In the genomic region with DNA sequence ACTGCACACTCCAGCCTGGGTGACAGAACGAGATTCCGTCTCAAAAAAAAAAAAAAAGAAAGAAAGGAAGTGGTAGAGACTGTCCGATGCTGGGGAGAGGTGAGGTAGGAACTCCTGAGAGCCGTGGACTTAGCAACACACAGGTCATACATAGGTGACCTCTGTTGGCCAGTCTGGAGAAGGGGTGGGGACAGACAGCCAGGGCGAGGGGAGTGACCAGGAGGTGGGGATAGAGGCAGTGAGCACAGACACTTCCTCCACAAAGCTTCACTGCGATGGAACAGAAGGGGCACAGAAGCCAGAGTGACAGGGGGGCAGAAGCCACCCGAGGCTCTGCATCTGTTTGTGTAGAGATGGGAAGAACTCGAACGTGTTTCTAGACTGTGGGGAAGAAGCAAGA, we compare ENCODE assay signal across 1 cellular context.
TF ChIP-seq lines count a peak whose summit lies in the region.

No MANE protein-coding gene starts in this region.

TF ChIP-seq in liver, 16 proteins besides CTCF, POLR2A, EP300 and RAD21 (continued from another document):
- no peak for TF ChIP-seq ZBTB33 (IDR thresholded peaks at IDR 0.05)
- peak; percentile 92 for TF ChIP-seq NR2F2 (IDR thresholded peaks at IDR 0.05)
- TF ChIP-seq SP1 (IDR thresholded peaks at IDR 0.05): peak; percentile 43
- no peak for TF ChIP-seq FOXA1 (IDR thresholded peaks at IDR 0.05)
- TF ChIP-seq HNF4G (IDR thresholded peaks at IDR 0.05): peak; percentile 54
- peak; percentile 74 to 85 for TF ChIP-seq HNF4A (conservative IDR thresholded peaks at IDR 0.05)
- peak; percentile 81 to 88 for TF ChIP-seq RXRA (IDR thresholded peaks at IDR 0.05)
